ENCODE assay signal across 8 cellular contexts in genomic region chr7:151249034-151249731, GRCh38. TPM values are rescaled to one million over a fixed set of nuclear protein-coding genes. Genes with fewer than 3 reads are reported as not detected.
A peak's percentile ranks its signal among the peaks of the same experiment; 100 is the strongest.
DNase-seq lines count a peak whose midpoint lies in the region; ATAC-seq, FAIRE-seq and TF ChIP-seq lines count a peak whose summit lies in the region.

No MANE protein-coding gene starts in this region.

- H3K27me3 Mint-ChIP-seq in central memory CD8-positive, alpha-beta T cell, result peaks cover 78% of the 10 kb centered on the region

- H3K4me1 Mint-ChIP-seq in central memory CD8-positive, alpha-beta T cell, result peaks cover 48% of the 10 kb centered on the region

- peak overlapping the region in 1 of 3 experiments; percentile 27 for H3K4me3 ChIP-seq in keratinocyte (ENCODE audit: control insufficient read depth in 2 of 3, extremely low read depth in 1 of 3, insufficient read depth in 2 of 3, low read depth in 1 of 3, low read length in 3 of 3)
- peak overlapping the region; percentile 80 for H3K4me3 ChIP-seq in smooth muscle cell

- DNase-seq in activated CD8-positive, alpha-beta memory T cell treated with anti-CD3 and anti-CD28 coated beads for 24 hours, result peak; percentile 78
- no peak for DNase-seq in activated CD8-positive, alpha-beta memory T cell treated with anti-CD3 and anti-CD28 coated beads, Interleukin-2, amount 50 U/mL, for 4 hours
- peak; percentile 77 for DNase-seq in SIG-M5 treated with dmso at 0.1 percent for 504 hours (lab: John Stamatoyannopoulos, UW; ENCODE audit: unreplicated experiment)
- no peak for DNase-seq in central memory CD8-positive, alpha-beta T cell (ENCODE audit: low spot score in 2 of 2)
- DNase-seq in keratinocyte (ENCODE audit: low read depth, low spot score), result no peak
- peak; percentile 66 for DNase-seq in smooth muscle cell (lab: John Stamatoyannopoulos, UW; ENCODE audit: unreplicated experiment)
- no peak for DNase-seq in GM19239 (ENCODE audit: insufficient read length, low spot score)
- no peak for DNase-seq in GOT3 (lab: John Stamatoyannopoulos, UW)

- H3F3A ChIP-seq in smooth muscle cell (ENCODE audit: low read depth), result no peaks in the 10 kb centered on the region

- H3K9ac ChIP-seq in keratinocyte (ENCODE audit: control insufficient read depth, extremely low read depth, insufficient read depth, low read length) (peak overlapping the region; percentile 22), smooth muscle cell (ENCODE audit: low read depth) (peak overlapping the region; percentile 52)

- no peaks in the 10 kb centered on the region for H3K9me1 ChIP-seq in keratinocyte (ENCODE audit: control insufficient read depth, extremely low read depth, insufficient read depth, low read length)

- H4K20me1 ChIP-seq in keratinocyte (ENCODE audit: control insufficient read depth, extremely low read depth, insufficient read depth, low read length) (no peaks in the 10 kb centered on the region), smooth muscle cell (ENCODE audit: low read depth) (peaks cover 32% of the 10 kb centered on the region)

- H3K4me1 ChIP-seq in keratinocyte (ENCODE audit: control insufficient read depth, extremely low read depth, insufficient read depth, low read length) (peaks cover 14% of the 10 kb centered on the region), smooth muscle cell (ENCODE audit: low read depth) (peaks cover 48% of the 10 kb centered on the region)

- peaks cover 9% of the 10 kb centered on the region for H3K36me3 Mint-ChIP-seq in central memory CD8-positive, alpha-beta T cell (ENCODE audit: insufficient read depth)

- H3K9me3 Mint-ChIP-seq in central memory CD8-positive, alpha-beta T cell, result no peaks in the 10 kb centered on the region

- peak overlapping the region; percentile 83 for H2AFZ ChIP-seq in keratinocyte (ENCODE audit: control insufficient read depth, low read length)
- peak overlapping the region; percentile 48 for H2AFZ ChIP-seq in smooth muscle cell (ENCODE audit: low read depth)

- peaks cover 41% of the 10 kb centered on the region for H3K27me3 ChIP-seq in keratinocyte (ENCODE audit: control insufficient read depth, extremely low read depth, insufficient read depth, low read length)
- H3K27me3 ChIP-seq in smooth muscle cell (ENCODE audit: low read depth), result no peaks in the 10 kb centered on the region

- no peaks in the 10 kb centered on the region for H3K9me3 ChIP-seq in keratinocyte (ENCODE audit: control insufficient read depth, low read depth, low read length)
- no peaks in the 10 kb centered on the region for H3K9me3 ChIP-seq in smooth muscle cell (replicated peaks; ENCODE audit: low read depth)

- no peak for FAIRE-seq in keratinocyte (lab: Jason Lieb, UNC)
- no peak for FAIRE-seq in GM19239 (lab: Jason Lieb, UNC)

- H3K36me3 ChIP-seq in keratinocyte (ENCODE audit: control insufficient read depth in 2 of 2, extremely low read depth in 1 of 2, insufficient read depth in 2 of 2, low read length in 2 of 2) (no peaks in the 10 kb centered on the region), smooth muscle cell (ENCODE audit: low read depth) (no peaks in the 10 kb centered on the region)

- no peak for TF ChIP-seq CTCF in keratinocyte (optimal IDR thresholded peaks at IDR 0.05 in 1 of 3, IDR thresholded peaks at IDR 0.05 in 1 of 3, conservative IDR thresholded peaks at IDR 0.05 in 1 of 3; ENCODE audit: extremely low read depth in 1 of 3, insufficient read depth in 2 of 3, low read length in 3 of 3)
- TF ChIP-seq CTCF in smooth muscle cell (IDR thresholded peaks at IDR 0.05; ENCODE audit: borderline replicate concordance, insufficient read depth, poor library complexity, severe bottlenecking), result no peak

- dilution Hi-C loops in keratinocyte (cut with MboI; ENCODE audit: extremely low pct_ligation_motif_present, low sequenced_read_pairs), result no loop called here

- H3K27ac ChIP-seq in keratinocyte (ENCODE audit: control insufficient read depth, insufficient read depth, low read length), result no peak overlapping the region
- peak overlapping the region; percentile 89 for H3K27ac ChIP-seq in smooth muscle cell (ENCODE audit: low read depth)

- under 1% methylated on average over 40 of the region's 45 CpGs for WGBS in smooth muscle cell (ENCODE audit: low lambda C conversion rate)

- H3K4me2 ChIP-seq in keratinocyte (ENCODE audit: control insufficient read depth, extremely low read depth, insufficient read depth, low read depth, low read length), result peak overlapping the region; percentile 79
- H3K4me2 ChIP-seq in smooth muscle cell, result peak overlapping the region; percentile 99

- H3K79me2 ChIP-seq in keratinocyte (ENCODE audit: control insufficient read depth, insufficient read depth, low read length), result no peaks in the 10 kb centered on the region
- peaks cover 28% of the 10 kb centered on the region for H3K79me2 ChIP-seq in smooth muscle cell (ENCODE audit: low read depth)

- no peak overlapping the region for H3K27ac Mint-ChIP-seq in central memory CD8-positive, alpha-beta T cell (ENCODE audit: low read depth)

- no peak for ATAC-seq in central memory CD8-positive, alpha-beta T cell (replicated peaks; ENCODE audit: extremely low read depth, poor library complexity, severe bottlenecking)

- H3K4me3 Mint-ChIP-seq in central memory CD8-positive, alpha-beta T cell, result peak overlapping the region; percentile 82

RNA-seq across cellular contexts. Expression of gene SMARCD3, which starts 0.7 kb away (rescaled TPM):
- 3.0 to 6.0 TPM (median 3.1 TPM) in 3 replicates for polyA plus RNA-seq in keratinocyte
- polyA plus RNA-seq in keratinocyte (2011; ENCODE audit: low read depth), result 6.9 TPM
- 4.0 and 6.1 TPM in 2 replicates for polyA plus RNA-seq in keratinocyte (2011; cell fraction: cytosol; rRNA removed)
- polyA plus RNA-seq in keratinocyte (2011; cell fraction: nucleus; rRNA removed), result 10.1 and 16.9 TPM in 2 replicates
- 5.1 and 10.8 TPM in 2 replicates for polyA plus RNA-seq in keratinocyte (2012; ENCODE audit: low replicate concordance)
- polyA minus RNA-seq in keratinocyte, result 2.1 to 5.4 TPM (median 2.3 TPM) in 3 replicates
- 4.8 TPM for polyA minus RNA-seq in keratinocyte (2011; cell fraction: cytosol; rRNA and poly(A)+ RNA removed)
- 2.4 and 4.1 TPM in 2 replicates for polyA minus RNA-seq in keratinocyte (2011; cell fraction: nucleus; rRNA and poly(A)+ RNA removed)
- 35.8 and 44.4 TPM in 2 replicates for total RNA-seq in smooth muscle cell
- 58.1 and 66.3 TPM in 2 replicates for polyA plus RNA-seq in smooth muscle cell

RNA-seq across cellular contexts. Expression of gene CHPF2, which starts 16.9 kb away (rescaled TPM):
- polyA plus RNA-seq in keratinocyte, result 16.2 to 33.0 TPM (median 26.0 TPM) in 3 replicates
- 10.8 TPM for polyA plus RNA-seq in keratinocyte (2011; ENCODE audit: low read depth)
- 7.2 and 13.1 TPM in 2 replicates for polyA plus RNA-seq in keratinocyte (2011; cell fraction: cytosol; rRNA removed)
- 67.1 and 88.3 TPM in 2 replicates for polyA plus RNA-seq in keratinocyte (2011; cell fraction: nucleus; rRNA removed)
- polyA plus RNA-seq in keratinocyte (2012; ENCODE audit: low replicate concordance), result 16.8 and 35.8 TPM in 2 replicates
- 22.9 to 65.2 TPM (median 29.1 TPM) in 3 replicates for polyA minus RNA-seq in keratinocyte
- polyA minus RNA-seq in keratinocyte (2011; cell fraction: cytosol; rRNA and poly(A)+ RNA removed), result 37.6 TPM
- 99.4 and 99.8 TPM in 2 replicates for polyA minus RNA-seq in keratinocyte (2011; cell fraction: nucleus; rRNA and poly(A)+ RNA removed)
- total RNA-seq in smooth muscle cell, result 42.3 and 43.7 TPM in 2 replicates
- 70.8 and 71.8 TPM in 2 replicates for polyA plus RNA-seq in smooth muscle cell

RNA-seq across cellular contexts. Expression of gene ABCF2, which starts 22.2 kb away (rescaled TPM):
- polyA plus RNA-seq in keratinocyte (33.3 to 68.6 TPM (median 43.6 TPM) in 3 replicates), smooth muscle cell (24.2 and 26.5 TPM in 2 replicates)
- polyA plus RNA-seq in keratinocyte (2011; ENCODE audit: low read depth), result 12.4 TPM
- 60.0 and 61.5 TPM in 2 replicates for polyA plus RNA-seq in keratinocyte (2011; cell fraction: cytosol; rRNA removed)
- 58.1 and 59.3 TPM in 2 replicates for polyA plus RNA-seq in keratinocyte (2011; cell fraction: nucleus; rRNA removed)
- 27.9 and 54.2 TPM in 2 replicates for polyA plus RNA-seq in keratinocyte (2012; ENCODE audit: low replicate concordance)
- 57.5 to 64.0 TPM (median 62.2 TPM) in 3 replicates for polyA minus RNA-seq in keratinocyte
- polyA minus RNA-seq in keratinocyte (2011; cell fraction: cytosol; rRNA and poly(A)+ RNA removed), result 38.0 TPM
- polyA minus RNA-seq in keratinocyte (2011; cell fraction: nucleus; rRNA and poly(A)+ RNA removed), result 21.0 and 32.6 TPM in 2 replicates
- 30.5 and 35.1 TPM in 2 replicates for total RNA-seq in smooth muscle cell

RNA-seq across cellular contexts. Expression of gene H2BK1, which starts 38.9 kb away (rescaled TPM):
- polyA plus RNA-seq in keratinocyte (not detected in 3 replicates), smooth muscle cell (not detected in 2 replicates)
- polyA plus RNA-seq in keratinocyte (2011; ENCODE audit: low read depth), result not detected
- not detected in 2 replicates for polyA plus RNA-seq in keratinocyte (2011; cell fraction: cytosol; rRNA removed)
- not detected in 2 replicates for polyA plus RNA-seq in keratinocyte (2011; cell fraction: nucleus; rRNA removed)
- polyA plus RNA-seq in keratinocyte (2012; ENCODE audit: low replicate concordance), result not detected in 2 replicates
- not detected in 3 replicates for polyA minus RNA-seq in keratinocyte
- polyA minus RNA-seq in keratinocyte (2011; cell fraction: cytosol; rRNA and poly(A)+ RNA removed), result not detected
- not detected in 2 replicates for polyA minus RNA-seq in keratinocyte (2011; cell fraction: nucleus; rRNA and poly(A)+ RNA removed)
- not detected in 2 replicates for total RNA-seq in smooth muscle cell

Comparison
In these comparisons a context has a peak if more than half of its experiments do, and no peak if none do; other contexts are left out.
1. DNase-seq: peak in activated CD8-positive, alpha-beta memory T cell treated with anti-CD3 and anti-CD28 coated beads for 24 hours (single experiment), SIG-M5 treated with dmso at 0.1 percent for 504 hours (single experiment) and smooth muscle cell (single experiment); none in activated CD8-positive, alpha-beta memory T cell treated with anti-CD3 and anti-CD28 coated beads, Interleukin-2, amount 50 U/mL, for 4 hours (single experiment), central memory CD8-positive, alpha-beta T cell (0 of 2), keratinocyte (single experiment), GM19239 (single experiment) and GOT3 (single experiment).